ENCODE assay signal across 8 cellular contexts in genomic region chr10:119253433-119254174, GRCh38. TPM values are rescaled to one million over a fixed set of nuclear protein-coding genes. Genes with fewer than 3 reads are reported as not detected.
A peak's percentile ranks its signal among the peaks of the same experiment; 100 is the strongest.
DNase-seq lines count a peak whose midpoint lies in the region; ATAC-seq and TF ChIP-seq lines count a peak whose summit lies in the region.

No MANE protein-coding gene starts in this region.

- no peaks in the 10 kb centered on the region for H3K9me3 Mint-ChIP-seq in activated CD8-positive, alpha-beta T cell treated with anti-CD3 and anti-CD28 coated beads for 36 hours
- no peaks in the 10 kb centered on the region for H3K9me3 Mint-ChIP-seq in osteocyte (ENCODE audit: unreplicated experiment)

- H3K9me3 ChIP-seq in vagina = no peaks in the 10 kb centered on the region

- H3K27ac Mint-ChIP-seq in activated CD8-positive, alpha-beta T cell treated with anti-CD3 and anti-CD28 coated beads for 36 hours = peak overlapping the region; percentile 88
- H3K27ac Mint-ChIP-seq in osteocyte (ENCODE audit: unreplicated experiment) = peak overlapping the region; percentile 99

- H3K36me3 Mint-ChIP-seq in activated CD8-positive, alpha-beta T cell treated with anti-CD3 and anti-CD28 coated beads for 36 hours (ENCODE audit: low read depth) = no peaks in the 10 kb centered on the region
- peaks cover 3% of the 10 kb centered on the region for H3K36me3 Mint-ChIP-seq in osteocyte (ENCODE audit: unreplicated experiment)

- H3K4me3 ChIP-seq in HFF-Myc (replicated peaks; ENCODE audit: low read depth, low read length) (no peak overlapping the region), vagina (no peak overlapping the region)

- POLR2A ChIA-PET in activated CD8-positive, alpha-beta T cell treated with anti-CD3 and anti-CD28 coated beads for 36 hours (lab: Charles Lee) = interaction anchor here (0.7 to 1.4 kb wide), 2 partner anchors 11 to 35 kb away, joined by 3 to 4 read pairs; no protein-coding TSS in a partner anchor

- peak; percentile 90 for ATAC-seq in activated CD8-positive, alpha-beta T cell treated with anti-CD3 and anti-CD28 coated beads for 36 hours
- ATAC-seq in HG03442 (IDR thresholded peaks at IDR 0.05; ENCODE audit: unreplicated experiment) (no peak), GM19455 (IDR thresholded peaks at IDR 0.05; ENCODE audit: unreplicated experiment) (no peak)

- no peaks in the 10 kb centered on the region for H3K27me3 Mint-ChIP-seq in activated CD8-positive, alpha-beta T cell treated with anti-CD3 and anti-CD28 coated beads for 36 hours
- H3K27me3 Mint-ChIP-seq in osteocyte (ENCODE audit: unreplicated experiment) = no peaks in the 10 kb centered on the region

- CTCF ChIA-PET in activated CD8-positive, alpha-beta T cell treated with anti-CD3 and anti-CD28 coated beads for 36 hours (lab: Charles Lee) = no interaction called here

- no peak overlapping the region for H3K4me3 Mint-ChIP-seq in activated CD8-positive, alpha-beta T cell treated with anti-CD3 and anti-CD28 coated beads for 36 hours
- peak overlapping the region; percentile 63 for H3K4me3 Mint-ChIP-seq in osteocyte (ENCODE audit: unreplicated experiment)

- peaks cover 36% of the 10 kb centered on the region for H3K4me1 Mint-ChIP-seq in activated CD8-positive, alpha-beta T cell treated with anti-CD3 and anti-CD28 coated beads for 36 hours (ENCODE audit: low read depth)
- peaks cover 68% of the 10 kb centered on the region for H3K4me1 Mint-ChIP-seq in osteocyte (ENCODE audit: unreplicated experiment)

- no peaks in the 10 kb centered on the region for H3K36me3 ChIP-seq in vagina

- peak overlapping the region; percentile 85 for H3K27ac ChIP-seq in vagina

- H3K4me1 ChIP-seq in vagina = peaks cover 64% of the 10 kb centered on the region

- H3K27me3 ChIP-seq in vagina = no peaks in the 10 kb centered on the region

- no peak for TF ChIP-seq CTCF in HFF-Myc (IDR thresholded peaks at IDR 0.05; ENCODE audit: low read depth, low read length, missing control alignments)
- no peak for TF ChIP-seq CTCF in activated CD8-positive, alpha-beta T cell treated with anti-CD3 and anti-CD28 coated beads for 36 hours (IDR thresholded peaks at IDR 0.05)
- TF ChIP-seq CTCF in osteocyte (IDR thresholded peaks at IDR 0.05) = peak; percentile 28
- TF ChIP-seq CTCF in vagina (IDR thresholded peaks at IDR 0.05) = no peak

- no peak for TF ChIP-seq POLR2A in vagina (IDR thresholded peaks at IDR 0.05)

- DNase-seq in HFF-Myc (ENCODE audit: extremely low read depth, low read depth) (peak; percentile 87), fibroblast of peridontal ligament (ENCODE audit: extremely low read depth) (peak; percentile 96), osteocyte (ENCODE audit: extremely low spot score, unreplicated experiment) (peak; percentile 93), vagina (ENCODE audit: extremely low spot score in 2 of 2) (no peak), NCI-H1436 treated with DMSO at 0.1 percent for 48 hours (lab: John Stamatoyannopoulos, UW) (no peak)
- peak; percentile 85 for DNase-seq in activated CD8-positive, alpha-beta T cell treated with anti-CD3 and anti-CD28 coated beads for 36 hours

- intact Hi-C loops in activated CD8-positive, alpha-beta T cell treated with anti-CD3 and anti-CD28 coated beads for 36 hours (cut with micrococcal nuclease) = no loop called here
- intact Hi-C loops in vagina (cut with DNase I) = loop anchor here (5.0 kb wide), 1 partner anchor 46 kb away; the partner anchor contains the start of gene GRK5

RNA-seq across cellular contexts. Expression of gene GRK5, which starts 46.2 kb away (rescaled TPM):
- 10 to 100 TPM; 14.8 to 15.6 TPM for total RNA-seq in activated CD8-positive, alpha-beta T cell treated with anti-CD3 and anti-CD28 coated beads for 36 hours
- total RNA-seq in osteocyte (43.2 and 45.9 TPM in 2 replicates), vagina (16.5 TPM)

Comparison
In these comparisons a context has a peak if more than half of its experiments do, and no peak if none do; other contexts are left out.
1. DNase-seq: peak in HFF-Myc (single experiment), activated CD8-positive, alpha-beta T cell treated with anti-CD3 and anti-CD28 coated beads for 36 hours (single experiment), fibroblast of peridontal ligament (single experiment) and osteocyte (single experiment); none in vagina (0 of 2) and NCI-H1436 treated with DMSO at 0.1 percent for 48 hours (single experiment).